9 cellular contexts compared by ENCODE assay signal in the genomic region with DNA sequence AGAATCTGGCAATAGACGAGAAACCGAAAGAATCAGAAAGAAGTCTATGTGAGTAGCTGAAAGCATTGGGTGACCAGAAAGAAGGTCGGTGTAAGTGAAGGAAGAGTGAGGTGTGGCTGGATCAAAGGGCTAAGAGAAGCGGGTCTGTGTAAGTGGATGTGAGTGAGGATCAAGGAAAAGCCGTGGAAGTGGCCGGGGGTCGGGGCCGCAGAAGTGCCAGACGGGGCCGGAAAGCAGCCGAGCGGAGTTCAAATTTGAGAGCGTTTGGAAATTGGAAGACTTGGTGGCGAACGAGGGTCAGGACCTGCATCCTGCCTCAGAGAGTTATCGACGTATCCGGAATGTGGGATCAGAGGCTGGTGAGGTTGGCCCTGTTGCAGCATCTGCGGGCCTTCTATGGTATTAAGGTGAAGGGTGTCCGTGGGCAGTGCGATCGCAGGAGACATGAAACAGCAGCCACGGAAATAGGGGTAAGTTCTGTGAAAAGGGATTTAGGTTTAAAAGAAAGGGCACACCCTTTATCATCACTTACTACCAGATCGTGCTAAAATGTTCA. TPM values are rescaled to one million over a fixed set of nuclear protein-coding genes. Genes with fewer than 3 reads are reported as not detected.
DNase-seq lines count a peak whose midpoint lies in the region; ATAC-seq and TF ChIP-seq lines count a peak whose summit lies in the region.
"Not testable (repeated sequence)": the region's sequence is repeated elsewhere in the genome, so short reads cannot be mapped to it uniquely, and the experiment has no call there.
"Had no signal": no experiment of that assay in that cellular context is flagged by ENCODE, and none has a peak within 500 bp of the region (broad histone marks: within the 10 kb centered on the region; RNA-seq: fewer than 3 reads in every experiment).

No MANE protein-coding gene starts in this region.

- H3K27me3 ChIP-seq in NT2/D1 (ENCODE audit: insufficient read depth, insufficient read length); esophagus (ENCODE audit: control insufficient read depth in 1 of 2, insufficient read depth in 2 of 2, low read length in 2 of 2); mesenchymal stem cell (ENCODE audit: control insufficient read depth in 1 of 2, insufficient read depth in 1 of 2, low read length in 2 of 2); smooth muscle cell (ENCODE audit: low read depth): not testable (repeated sequence)

- DNase-seq in NT2/D1 (ENCODE audit: low read depth, low spot score); smooth muscle cell (lab: John Stamatoyannopoulos, UW; ENCODE audit: unreplicated experiment): not testable (repeated sequence)
- peak; percentile 5 for DNase-seq in activated naive CD4-positive, alpha-beta T cell treated with Interleukin-2 at 50 U/mL for 16 hours
- DNase-seq in mesenchymal stem cell = peak; percentile 48

- not testable (repeated sequence) for H2BK5ac ChIP-seq in mesenchymal stem cell (ENCODE audit: low read depth, low read length, poor library complexity, severe bottlenecking)

- ATAC-seq in GM19328 (IDR thresholded peaks at IDR 0.05; ENCODE audit: unreplicated experiment) (peak; percentile 22), HG02973 (IDR thresholded peaks at IDR 0.05; ENCODE audit: unreplicated experiment) (peak; percentile 24)

- H4K8ac ChIP-seq in mesenchymal stem cell (ENCODE audit: low read length) = not testable (repeated sequence)

- peak overlapping the region; percentile 82 for H3K9ac ChIP-seq in NT2/D1 (ENCODE audit: insufficient read length, low read depth)
- peak overlapping the region; percentile 80 for H3K9ac ChIP-seq in mesenchymal stem cell (ENCODE audit: low read length)
- H3K9ac ChIP-seq in smooth muscle cell (ENCODE audit: low read depth) = peak overlapping the region; percentile 66

- peak overlapping the region; percentile 83 for H3K27ac ChIP-seq in C4-2B
- H3K27ac ChIP-seq in esophagus (ENCODE audit: low read depth in 2 of 2, low read length in 1 of 2) = peak overlapping the region; percentile 54 to 83
- not testable (repeated sequence) for H3K27ac ChIP-seq in mesenchymal stem cell (ENCODE audit: low read length, poor library complexity, severe bottlenecking)
- H3K27ac ChIP-seq in smooth muscle cell (ENCODE audit: low read depth) = peak overlapping the region; percentile 19

- H2BK120ac ChIP-seq in mesenchymal stem cell (ENCODE audit: low read depth, low read length) = not testable (repeated sequence)

- peaks cover 31% of the 10 kb centered on the region for H3K79me2 ChIP-seq in smooth muscle cell (ENCODE audit: low read depth)

- H3K4me2 ChIP-seq in mesenchymal stem cell (ENCODE audit: low read length, poor library complexity, severe bottlenecking) (peak overlapping the region; percentile 73), smooth muscle cell (peak overlapping the region; percentile 96)

- WGBS in esophagus, 2 donors = 0 to 1% methylated on average over 14 to 18 of the region's 24 CpGs
- 0% methylated on average over 4 of the region's 24 CpGs for WGBS in mesenchymal stem cell
- WGBS in smooth muscle cell (ENCODE audit: low lambda C conversion rate) = 1% methylated on average over 19 of the region's 24 CpGs

- not testable (repeated sequence) for H3K36me3 ChIP-seq in NT2/D1 (ENCODE audit: insufficient read depth, insufficient read length, low read length); esophagus (ENCODE audit: control insufficient read depth in 2 of 2, insufficient read depth in 2 of 2, low read length in 1 of 2); mesenchymal stem cell (ENCODE audit: control insufficient read depth in 1 of 2, insufficient read depth in 2 of 2, low read depth in 1 of 2, low read length in 2 of 2); smooth muscle cell (ENCODE audit: low read depth)

- H4K91ac ChIP-seq in mesenchymal stem cell (ENCODE audit: low read length) = not testable (repeated sequence)

- H3K79me1 ChIP-seq in mesenchymal stem cell (replicated peaks; ENCODE audit: low read length, poor library complexity, severe bottlenecking) = not testable (repeated sequence)

- H3K18ac ChIP-seq in mesenchymal stem cell (ENCODE audit: low read depth in 1 of 2, low read length in 2 of 2) = not testable (repeated sequence)

- H3K4me1 ChIP-seq in NT2/D1 (ENCODE audit: insufficient read depth, insufficient read length); esophagus (ENCODE audit: control insufficient read depth in 2 of 2, insufficient read depth in 2 of 2, low read length in 1 of 2); mesenchymal stem cell (ENCODE audit: control insufficient read depth, insufficient read depth, low read depth, low read length); smooth muscle cell (ENCODE audit: low read depth): not testable (repeated sequence)

- not testable (repeated sequence) for H2BK15ac ChIP-seq in mesenchymal stem cell (ENCODE audit: low read depth, poor library complexity, severe bottlenecking)

- H3K9me3 ChIP-seq in NT2/D1 (ENCODE audit: insufficient read depth, low read length); esophagus (ENCODE audit: control insufficient read depth in 2 of 2, insufficient read depth in 1 of 2, low read depth in 1 of 2, low read length in 1 of 2); mesenchymal stem cell (ENCODE audit: control insufficient read depth, low read length); smooth muscle cell (replicated peaks; ENCODE audit: low read depth): not testable (repeated sequence)

- H2AFZ ChIP-seq in mesenchymal stem cell (ENCODE audit: low read depth, low read length) = not testable (repeated sequence)
- peak overlapping the region; percentile 90 for H2AFZ ChIP-seq in smooth muscle cell (ENCODE audit: low read depth)

- TF ChIP-seq CTCF in C4-2B (conservative IDR thresholded peaks at IDR 0.05); smooth muscle cell (IDR thresholded peaks at IDR 0.05; ENCODE audit: borderline replicate concordance, insufficient read depth, poor library complexity, severe bottlenecking): not testable (repeated sequence)

- not testable (repeated sequence) for H3K23ac ChIP-seq in mesenchymal stem cell (ENCODE audit: low read length in 2 of 2)

- H3K4ac ChIP-seq in mesenchymal stem cell (ENCODE audit: low read depth in 1 of 2, low read length in 2 of 2) = not testable (repeated sequence)

- H3K4me3 ChIP-seq in NT2/D1 (ENCODE audit: insufficient read length, low read depth) (peak overlapping the region; percentile 55), esophagus (ENCODE audit: low read depth in 1 of 2, low read length in 2 of 2) (peak overlapping the region; percentile 65 to 69), mesenchymal stem cell (ENCODE audit: insufficient read depth in 1 of 2, low read depth in 1 of 2, low read length in 2 of 2) (peak overlapping the region; percentile 63 to 85), smooth muscle cell (peak overlapping the region; percentile 84)

- H2BK12ac ChIP-seq in mesenchymal stem cell (ENCODE audit: low read length in 2 of 2) = not testable (repeated sequence)

- not testable (repeated sequence) for H4K20me1 ChIP-seq in smooth muscle cell (ENCODE audit: low read depth)

- not testable (repeated sequence) for H3F3A ChIP-seq in smooth muscle cell (ENCODE audit: low read depth)

- H2AK5ac ChIP-seq in mesenchymal stem cell (ENCODE audit: low read length, severe bottlenecking) = not testable (repeated sequence)

- H3K14ac ChIP-seq in mesenchymal stem cell (ENCODE audit: low read length in 2 of 2) = not testable (repeated sequence)

RNA-seq across cellular contexts. Expression of a gene that starts 0.6 kb away (rescaled TPM):
- polyA plus RNA-seq in esophagus = 1 to 10 TPM; 4.5 to 4.6 TPM
- 4.5 TPM for polyA plus RNA-seq in mesenchymal stem cell (2013, experiment 1 of 2)
- polyA plus RNA-seq in mesenchymal stem cell (2013, experiment 2 of 2) = 5.2 TPM
- 9.0 and 9.1 TPM in 2 replicates for total RNA-seq in smooth muscle cell
- polyA plus RNA-seq in smooth muscle cell = 6.0 and 7.8 TPM in 2 replicates

RNA-seq across cellular contexts. Expression of a gene that starts 22.7 kb away (rescaled TPM):
- polyA plus RNA-seq in esophagus (1 to 10 TPM; 3.0 to 5.9 TPM), smooth muscle cell (0.39 and 0.40 TPM in 2 replicates)
- 1.5 TPM for polyA plus RNA-seq in mesenchymal stem cell (2013, experiment 1 of 2)
- 1.2 TPM for polyA plus RNA-seq in mesenchymal stem cell (2013, experiment 2 of 2)
- 3.1 and 4.1 TPM in 2 replicates for total RNA-seq in smooth muscle cell

RNA-seq across cellular contexts. Expression of a gene that starts 25.6 kb away (rescaled TPM):
- polyA plus RNA-seq in esophagus (under 1 TPM; 0.35 to 0.37 TPM), smooth muscle cell (19.4 and 34.7 TPM in 2 replicates)
- 1.5 TPM for polyA plus RNA-seq in mesenchymal stem cell (2013, experiment 1 of 2)
- polyA plus RNA-seq in mesenchymal stem cell (2013, experiment 2 of 2) = 2.4 TPM
- total RNA-seq in smooth muscle cell = 19.5 and 37.2 TPM in 2 replicates
- total RNA-seq: left ventricle myocardium superior had no signal

Comparison
In these comparisons a context has a peak if more than half of its experiments do, and no peak if none do; other contexts are left out.
1. RNA of a gene that starts 25.6 kb away (polyA plus RNA-seq): 19.4 to 34.7 TPM in smooth muscle cell; 0.35 to 0.37 TPM in esophagus; every median in the first group is over 10 times any median in the second.
2. Peak in every context shown above with its lines, with median percentiles within 50 percentile points of each other: H3K4me3 ChIP-seq and H3K9ac ChIP-seq.